Comparison of ENCODE assay signal across 8 cellular contexts in the genomic region with DNA sequence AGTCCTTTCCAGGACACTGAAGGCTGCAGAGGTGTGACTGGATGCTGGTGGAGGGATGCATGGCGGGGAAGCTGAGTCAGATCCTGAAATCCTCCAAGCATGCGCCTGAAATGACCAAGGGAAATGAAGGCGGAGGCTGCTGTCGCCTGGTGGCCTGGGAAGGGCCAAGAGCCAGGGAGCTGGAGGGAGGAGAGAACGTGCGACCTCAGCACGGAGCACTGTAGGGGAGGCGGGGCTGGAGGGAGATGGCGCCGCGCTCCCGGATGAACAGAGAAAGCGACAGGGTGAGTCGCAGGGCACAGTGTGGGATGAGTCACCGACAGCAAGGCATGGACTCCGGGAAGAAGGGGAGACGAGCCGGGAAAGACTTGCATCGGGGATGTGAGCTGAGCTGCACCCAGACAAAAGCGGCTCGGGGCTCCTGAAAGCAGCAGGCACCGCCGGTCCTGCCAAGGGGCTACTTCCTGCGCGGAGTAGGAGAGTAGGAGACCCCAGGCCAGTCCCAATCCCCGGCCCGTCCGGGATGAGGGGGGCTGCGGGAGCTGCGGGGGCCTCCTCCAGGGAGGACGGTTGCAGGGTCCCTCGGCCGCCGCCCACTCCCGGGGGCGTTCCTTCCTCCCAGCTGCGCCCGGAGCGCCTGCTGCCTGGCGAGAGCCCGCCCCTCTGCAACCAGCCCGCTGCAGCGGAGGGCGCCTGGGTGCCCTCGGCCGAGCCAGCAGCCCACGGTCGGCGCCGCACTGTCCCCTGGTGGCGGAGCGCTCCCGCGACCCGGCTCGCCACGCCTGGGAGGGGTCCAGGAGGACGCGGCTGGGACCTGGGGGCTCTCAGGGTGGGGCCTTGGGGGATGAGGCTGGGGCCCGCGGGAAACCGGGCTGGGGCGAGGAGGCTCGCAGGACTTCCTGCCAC. TPM values are rescaled to one million over a fixed set of nuclear protein-coding genes. Genes with fewer than 3 reads are reported as not detected.
DNase-seq lines count a peak whose midpoint lies in the region; ATAC-seq and TF ChIP-seq lines count a peak whose summit lies in the region.

No MANE protein-coding gene starts in this region.

- H3K9me3 ChIP-seq in lung (ENCODE audit: control insufficient read depth in 2 of 2, insufficient read depth in 1 of 2, low read length in 1 of 2): no peaks in the 10 kb centered on the region

- no peaks in the 10 kb centered on the region for H3K36me3 ChIP-seq in lung (ENCODE audit: control insufficient read depth in 2 of 2, insufficient read depth in 2 of 2, low read length in 2 of 2)

- peaks cover 1 to 4% of the 10 kb centered on the region in 2 donors for H3K4me1 ChIP-seq in lung (ENCODE audit: control insufficient read depth in 2 of 2, insufficient read depth in 2 of 2, low read length in 2 of 2)

- TF ChIP-seq CTCF in lung (IDR thresholded peaks at IDR 0.05; ENCODE audit: control extremely low read depth, extremely low read depth): peak; percentile 73

- H3K27ac ChIP-seq in lung (ENCODE audit: low read depth in 1 of 2, low read length in 1 of 2): peak overlapping the region; percentile 99 to 100

- peak overlapping the region; percentile 76 for H3K4me3 ChIP-seq in lung

- 0% methylated on average over 56 to 64 of the region's 64 CpGs for WGBS in lung, 2 donors

- no peaks in the 10 kb centered on the region for H3K27me3 ChIP-seq in lung (ENCODE audit: control insufficient read depth, insufficient read depth)

- ATAC-seq in GM19351 (IDR thresholded peaks at IDR 0.05; ENCODE audit: unreplicated experiment) (peak; percentile 62), HG03469 (IDR thresholded peaks at IDR 0.05; ENCODE audit: unreplicated experiment) (peak; percentile 47), lung (ENCODE audit: insufficient read depth, low FRiP score) (peak; percentile 84)

- DNase-seq in C1 segment of cervical spinal cord (lab: John Stamatoyannopoulos, UW) (peak; percentile 44 to 99 (median 92)), NCI-H526 treated with DMSO at 0.1 percent for 48 hours (lab: John Stamatoyannopoulos, UW) (peak; percentile 80), ecto neural progenitor cell (ENCODE audit: low spot score) (peak; percentile 94), lung (ENCODE audit: low spot score) (peak; percentile 89)
- peak; percentile 78 to 85 for DNase-seq in activated CD4-positive, alpha-beta T cell treated with anti-CD3 and anti-CD28 coated beads, Interleukin-2, amount 50 U/mL, for 48 hours
- peak; percentile 50 to 75 (median 64) for DNase-seq in stimulated activated CD4-positive, alpha-beta T cell treated with anti-CD3 and anti-CD28 coated beads, TNF-alpha, amount 100 ng/mL, for 24 hours (ENCODE audit: low read depth in 3 of 3)

RNA-seq across cellular contexts. Expression of a gene that starts 11.0 kb away (rescaled TPM):
- 10 to 100 TPM in 1 of 2 donors, 1 to 10 TPM in 1; 9.4 to 47.1 TPM for total RNA-seq in lung
- 10 to 100 TPM; 42.6 to 43.7 TPM for polyA plus RNA-seq in lung

RNA-seq across cellular contexts. Expression of a gene that starts 17.3 kb away (rescaled TPM):
- 100 to 1,000 TPM; 113 to 155 TPM for total RNA-seq in lung
- 100 to 1,000 TPM; 126 to 129 TPM for polyA plus RNA-seq in lung

Comparison
In these comparisons a context has a peak if more than half of its experiments do, and no peak if none do; other contexts are left out.
1. Peak in every context shown above with its lines: DNase-seq, ATAC-seq, H3K4me3 ChIP-seq and H3K27ac ChIP-seq.